1 cellular context compared by ENCODE assay signal in genomic region chr9:128108784-128109709, GRCh38.
A peak's percentile ranks its signal among the peaks of the same experiment; 100 is the strongest.
TF ChIP-seq lines count a peak whose summit lies in the region.

No MANE protein-coding gene starts in this region.

TF ChIP-seq in HepG2, 621 proteins besides CTCF, POLR2A, EP300 and RAD21:
- TF ChIP-seq RBM22 (optimal IDR thresholded peaks at IDR 0.05; ENCODE audit: low read length) (peak; percentile 17), ZBTB33 (CRISPR knock-in tag; IDR thresholded peaks at IDR 0.05) (peak; percentile 37; the same call in 1 of the 2 replicates), SRSF9 (IDR thresholded peaks at IDR 0.05; ENCODE audit: borderline replicate concordance, insufficient read depth, low read depth, low read length, poor library complexity, severe bottlenecking) (no peak), ZBTB40 (IDR thresholded peaks at IDR 0.05) (no peak), ZBTB40 (CRISPR knock-in tag; IDR thresholded peaks at IDR 0.05) (0 out of 2 replicates have a peak, but pooled peaks have one; percentile 36)
TF ChIP-seq in HepG2: peak in this region for 3.
